ENCODE assay signal across 16 cellular contexts in genomic region chr6:28541996-28542395, GRCh38. TPM values are rescaled to one million over a fixed set of nuclear protein-coding genes. Genes with fewer than 3 reads are reported as not detected.
A peak's percentile ranks its signal among the peaks of the same experiment; 100 is the strongest.
DNase-seq lines count a peak whose midpoint lies in the region; ATAC-seq lines count a peak whose summit lies in the region.
"Had no signal": no experiment of that assay in that cellular context is flagged by ENCODE, and none has a peak within 500 bp of the region (broad histone marks: within the 10 kb centered on the region; RNA-seq: fewer than 3 reads in every experiment).

No MANE protein-coding gene starts in this region.

- DNase-seq in T-helper 1 cell: no peak
- DNase-seq in T-cell: no peak
- DNase-seq in epithelial cell of prostate (ENCODE audit: low read depth, low spot score): no peak
- DNase-seq in trophoblast cell: no peak
- DNase-seq in kidney glomerular epithelial cell (lab: John Stamatoyannopoulos, UW): no peak
- DNase-seq: kidney, NCI-H1694 had no signal

- no peaks in the 10 kb centered on the region for H3K9me3 Mint-ChIP-seq in T-helper 1 cell treated with Interleukin-12 subunit alpha and Interleukin-12 subunit beta and Interleukin-4 antibody, amounts not matched to agents 30 μg/mL and 1 μg/mL, for 36 hours
- peaks cover 5 to 13% (median 11%) of the 10 kb centered on the region in 3 donors for H3K9me3 Mint-ChIP-seq in T-cell

- H3K4me1 Mint-ChIP-seq in T-helper 1 cell treated with Interleukin-12 subunit alpha and Interleukin-12 subunit beta and Interleukin-4 antibody, amounts not matched to agents 30 μg/mL and 1 μg/mL, for 36 hours (ENCODE audit: low read depth): peaks cover 24% of the 10 kb centered on the region
- peaks cover 36 to 39% (median 36%) of the 10 kb centered on the region in 3 donors for H3K4me1 Mint-ChIP-seq in T-cell

- peak overlapping the region; percentile 83 for H3K4me3 Mint-ChIP-seq in T-helper 1 cell treated with Interleukin-12 subunit alpha and Interleukin-12 subunit beta and Interleukin-4 antibody, amounts not matched to agents 30 μg/mL and 1 μg/mL, for 36 hours
- H3K4me3 Mint-ChIP-seq in T-cell: peak overlapping the region; percentile 82 to 83 (median 82)

- H2AK5ac ChIP-seq in trophoblast cell (ENCODE audit: low read length): no peak overlapping the region

- H3K4me1 ChIP-seq in trophoblast cell (ENCODE audit: control insufficient read depth in 1 of 2, insufficient read depth in 2 of 2, low read length in 2 of 2): peaks cover 2 to 6% of the 10 kb centered on the region in 2 experiments

- no peak overlapping the region for H3K4ac ChIP-seq in trophoblast cell (ENCODE audit: low read depth, low read length)

- H3K23ac ChIP-seq in trophoblast cell (ENCODE audit: low read length): no peak overlapping the region

- H3K36me3 ChIP-seq in trophoblast cell (ENCODE audit: control insufficient read depth in 1 of 2, insufficient read depth in 2 of 2, low read length in 2 of 2): no peaks in the 10 kb centered on the region
- H3K36me3 ChIP-seq: WERI-Rb-1 had no signal

- WGBS in trophoblast cell (ENCODE audit: extremely low coverage, insufficient coverage, insufficient read length): no CpG with 5 or more reads among the region's 7 CpGs

- H3K9me3 ChIP-seq in trophoblast cell (ENCODE audit: insufficient read depth, low read depth, low read length): no peaks in the 10 kb centered on the region

- peaks cover 70% of the 10 kb centered on the region for H3K27me3 Mint-ChIP-seq in T-helper 1 cell treated with Interleukin-12 subunit alpha and Interleukin-12 subunit beta and Interleukin-4 antibody, amounts not matched to agents 30 μg/mL and 1 μg/mL, for 36 hours (ENCODE audit: low read depth)
- peaks cover 7 to 44% of the 10 kb centered on the region in 2 donors for H3K27me3 Mint-ChIP-seq in T-cell

- H3K27ac ChIP-seq in epithelial cell of prostate (peak overlapping the region; percentile 43), trophoblast cell (ENCODE audit: low read depth, low read length) (no peak overlapping the region)
- H3K27ac ChIP-seq: WERI-Rb-1 had no signal

- no peak overlapping the region for H3K9ac ChIP-seq in trophoblast cell (ENCODE audit: low read length)

- H3K79me2 ChIP-seq in trophoblast cell (ENCODE audit: control insufficient read depth, insufficient read depth, low read length, poor library complexity): no peaks in the 10 kb centered on the region

- H3K4me3 ChIP-seq in trophoblast cell (ENCODE audit: low read depth, low read length): no peak overlapping the region

- POLR2A ChIA-PET in T-cell (lab: Charles Lee): interaction anchor here in 1 of 2 donors (0.5 kb wide), 1 partner anchor 93 kb away, joined by 6 read pairs; no protein-coding TSS in a partner anchor

- no peak overlapping the region for H4K12ac ChIP-seq in trophoblast cell (ENCODE audit: low read depth, low read length)

- no peak overlapping the region for H2BK12ac ChIP-seq in trophoblast cell (ENCODE audit: low read length)

- no peak overlapping the region for H4K91ac ChIP-seq in trophoblast cell (ENCODE audit: low read depth, low read length)

- ATAC-seq in T-cell (replicated peaks in 1 of 4) (no peak), GM19351 (IDR thresholded peaks at IDR 0.05; ENCODE audit: unreplicated experiment) (no peak), HG02938 (IDR thresholded peaks at IDR 0.05; ENCODE audit: unreplicated experiment) (no peak)

- no peaks in the 10 kb centered on the region for H3K27me3 ChIP-seq in trophoblast cell (ENCODE audit: insufficient read depth, low read length)

- H4K8ac ChIP-seq in trophoblast cell (ENCODE audit: low read depth, low read length): no peak overlapping the region

- no peak overlapping the region for H3K27ac Mint-ChIP-seq in T-helper 1 cell treated with Interleukin-12 subunit alpha and Interleukin-12 subunit beta and Interleukin-4 antibody, amounts not matched to agents 30 μg/mL and 1 μg/mL, for 36 hours
- no peak overlapping the region for H3K27ac Mint-ChIP-seq in T-cell

- H3K18ac ChIP-seq in trophoblast cell (ENCODE audit: low read length): no peak overlapping the region

- H2AFZ ChIP-seq in trophoblast cell (ENCODE audit: insufficient read depth, low read length, poor library complexity): no peak overlapping the region

- H2BK120ac ChIP-seq in trophoblast cell (ENCODE audit: insufficient read depth, low read length, poor library complexity): no peak overlapping the region

- H3K14ac ChIP-seq in trophoblast cell (ENCODE audit: low read length): no peak overlapping the region

- H3K79me1 ChIP-seq in trophoblast cell (ENCODE audit: low read length): peaks cover 2% of the 10 kb centered on the region

- H2BK5ac ChIP-seq in trophoblast cell (ENCODE audit: low read depth, low read length, poor library complexity): no peak overlapping the region

- CTCF ChIA-PET in T-cell (lab: Charles Lee): interaction anchor here (0.6 to 1.2 kb wide), 3 partner anchors 10 to 179 kb away, joined by 3 to 5 read pairs (median 3); no protein-coding TSS in a partner anchor

- H3K4me2 ChIP-seq in trophoblast cell (ENCODE audit: low read length): peak overlapping the region; percentile 68

- peaks cover 3% of the 10 kb centered on the region for H3K36me3 Mint-ChIP-seq in T-helper 1 cell treated with Interleukin-12 subunit alpha and Interleukin-12 subunit beta and Interleukin-4 antibody, amounts not matched to agents 30 μg/mL and 1 μg/mL, for 36 hours (ENCODE audit: low read depth)
- no peaks in the 10 kb centered on the region for H3K36me3 Mint-ChIP-seq in T-cell

RNA-seq across cellular contexts. Expression of gene GPX5, which starts 16.3 kb away (rescaled TPM):
- total RNA-seq in T-cell: not detected
- 0.38 and 0.47 TPM in 2 replicates for polyA plus RNA-seq in trophoblast cell (2013)
- total RNA-seq: A172, Daoy, kidney, renal cortical epithelial cell had no signal
- polyA plus RNA-seq: adipose tissue had no signal

RNA-seq across cellular contexts. Expression of gene GPX6, which starts 26.4 kb away (rescaled TPM):
- not detected for total RNA-seq in T-cell
- polyA plus RNA-seq in trophoblast cell (2013): not detected in 2 replicates
- total RNA-seq: A172, Daoy, kidney, OCI-LY7, renal cortical epithelial cell had no signal
- polyA plus RNA-seq: adipose tissue had no signal
